In genomic region chr4:6917445-6918241, GRCh38 we compare ENCODE assay signal across 8 cellular contexts. TPM values are rescaled to one million over a fixed set of nuclear protein-coding genes. Genes with fewer than 3 reads are reported as not detected.
A peak's percentile ranks its signal among the peaks of the same experiment; 100 is the strongest.
DNase-seq lines count a peak whose midpoint lies in the region; ATAC-seq and FAIRE-seq lines count a peak whose summit lies in the region.

No MANE protein-coding gene starts in this region.

- peak overlapping the region; percentile 64 to 87 for H3K4me3 Mint-ChIP-seq in activated T-cell treated with anti-CD3 and anti-CD28 coated beads, Interleukin-2, amount 50 U/mL, for 72 hours

- no peaks in the 10 kb centered on the region for H3K9me3 Mint-ChIP-seq in activated T-cell treated with anti-CD3 and anti-CD28 coated beads, Interleukin-2, amount 50 U/mL, for 72 hours

- WGBS in trophoblast cell (ENCODE audit: extremely low coverage, insufficient coverage, insufficient read length) = no CpG with 5 or more reads among the region's 18 CpGs

- no peak overlapping the region for H3K14ac ChIP-seq in trophoblast cell (ENCODE audit: low read length)

- H4K12ac ChIP-seq in trophoblast cell (ENCODE audit: low read depth, low read length) = no peak overlapping the region

- no peak overlapping the region for H3K23ac ChIP-seq in trophoblast cell (ENCODE audit: low read length)

- H3K27ac ChIP-seq in trophoblast cell (ENCODE audit: low read depth, low read length) = no peak overlapping the region

- H3K36me3 ChIP-seq in trophoblast cell (ENCODE audit: control insufficient read depth in 1 of 2, insufficient read depth in 2 of 2, low read length in 2 of 2) = no peaks in the 10 kb centered on the region

- H3K36me3 Mint-ChIP-seq in activated T-cell treated with anti-CD3 and anti-CD28 coated beads, Interleukin-2, amount 50 U/mL, for 72 hours (ENCODE audit: insufficient read depth in 2 of 2) = peaks cover 0 to 2% of the 10 kb centered on the region in 2 donors

- H3K18ac ChIP-seq in trophoblast cell (ENCODE audit: low read length) = no peak overlapping the region

- no peak overlapping the region for H3K9ac ChIP-seq in trophoblast cell (ENCODE audit: low read length)

- H3K79me2 ChIP-seq in trophoblast cell (ENCODE audit: control insufficient read depth, insufficient read depth, low read length, poor library complexity) = no peaks in the 10 kb centered on the region

- H3K4ac ChIP-seq in trophoblast cell (ENCODE audit: low read depth, low read length) = no peak overlapping the region

- no peak for FAIRE-seq in HTR-8/SVneo (lab: Jason Lieb, UNC)

- no peaks in the 10 kb centered on the region for H3K9me3 ChIP-seq in trophoblast cell (ENCODE audit: insufficient read depth, low read depth, low read length)

- no peak overlapping the region for H2AFZ ChIP-seq in trophoblast cell (ENCODE audit: insufficient read depth, low read length, poor library complexity)

- peaks cover 22 to 30% of the 10 kb centered on the region in 2 experiments for H3K4me1 ChIP-seq in trophoblast cell (ENCODE audit: control insufficient read depth in 1 of 2, insufficient read depth in 2 of 2, low read length in 2 of 2)

- H3K27ac Mint-ChIP-seq in activated T-cell treated with anti-CD3 and anti-CD28 coated beads, Interleukin-2, amount 50 U/mL, for 72 hours = peak overlapping the region; percentile 90

- H3K79me1 ChIP-seq in trophoblast cell (ENCODE audit: low read length) = peaks cover 6% of the 10 kb centered on the region

- no peak overlapping the region for H2AK5ac ChIP-seq in trophoblast cell (ENCODE audit: low read length)

- no peak overlapping the region for H3K4me2 ChIP-seq in trophoblast cell (ENCODE audit: low read length)

- peak overlapping the region; percentile 1 for H4K91ac ChIP-seq in trophoblast cell (ENCODE audit: low read depth, low read length)

- peak; percentile 30 for DNase-seq in NCI-H82 (lab: John Stamatoyannopoulos, UW)
- DNase-seq in NCI-H82 treated with DMSO at 0.1 percent for 48 hours (lab: John Stamatoyannopoulos, UW; ENCODE audit: unreplicated experiment) = no peak
- DNase-seq in NCI-H2196 (lab: John Stamatoyannopoulos, UW; ENCODE audit: unreplicated experiment) = peak; percentile 92
- DNase-seq in activated T-cell treated with anti-CD3 and anti-CD28 coated beads, Interleukin-2, amount 50 U/mL, for 72 hours = peak; percentile 64 to 68
- peak; percentile 67 for DNase-seq in germinal center (ENCODE audit: low spot score)
- peak in 1 of 2 donors; percentile 58 for DNase-seq in trophoblast cell
- no peak for DNase-seq in HTR-8/SVneo (ENCODE audit: insufficient read length, low spot score)

- H4K8ac ChIP-seq in trophoblast cell (ENCODE audit: low read depth, low read length) = no peak overlapping the region

- no peak overlapping the region for H3K4me3 ChIP-seq in trophoblast cell (ENCODE audit: low read depth, low read length)

- no peak overlapping the region for H2BK12ac ChIP-seq in trophoblast cell (ENCODE audit: low read length)

- H3K27me3 ChIP-seq in trophoblast cell (ENCODE audit: insufficient read depth, low read length) = no peaks in the 10 kb centered on the region

- H2BK120ac ChIP-seq in trophoblast cell (ENCODE audit: insufficient read depth, low read length, poor library complexity) = no peak overlapping the region

- ATAC-seq in HG03039 (IDR thresholded peaks at IDR 0.05; ENCODE audit: unreplicated experiment) = peak; percentile 49
- peak; percentile 56 to 68 for ATAC-seq in activated T-cell treated with anti-CD3 and anti-CD28 coated beads, Interleukin-2, amount 50 U/mL, for 72 hours (replicated peaks in 1 of 2)

- no peaks in the 10 kb centered on the region for H3K27me3 Mint-ChIP-seq in activated T-cell treated with anti-CD3 and anti-CD28 coated beads, Interleukin-2, amount 50 U/mL, for 72 hours (ENCODE audit: low read depth)

- peaks cover 78% of the 10 kb centered on the region for H3K4me1 Mint-ChIP-seq in activated T-cell treated with anti-CD3 and anti-CD28 coated beads, Interleukin-2, amount 50 U/mL, for 72 hours (ENCODE audit: low read depth)

- no peak overlapping the region for H2BK5ac ChIP-seq in trophoblast cell (ENCODE audit: low read depth, low read length, poor library complexity)

RNA-seq across cellular contexts. Expression of gene TBC1D14, which starts 8.0 kb away (rescaled TPM):
- total RNA-seq in activated T-cell treated with anti-CD3 and anti-CD28 coated beads, Interleukin-2, amount 50 U/mL, for 72 hours = 10 to 100 TPM; 26.5 to 32.4 TPM
- 21.7 and 21.9 TPM in 2 replicates for polyA plus RNA-seq in trophoblast cell (2013)

Comparison
In these comparisons a context has a peak if more than half of its experiments do, and no peak if none do; other contexts are left out.
1. DNase-seq: peak in NCI-H82 (single experiment), NCI-H2196 (single experiment), activated T-cell treated with anti-CD3 and anti-CD28 coated beads, Interleukin-2, amount 50 U/mL, for 72 hours (2 of 2) and germinal center (single experiment); none in NCI-H82 treated with DMSO at 0.1 percent for 48 hours (single experiment) and HTR-8/SVneo (single experiment).